9 cellular contexts compared by ENCODE assay signal in the genomic region with DNA sequence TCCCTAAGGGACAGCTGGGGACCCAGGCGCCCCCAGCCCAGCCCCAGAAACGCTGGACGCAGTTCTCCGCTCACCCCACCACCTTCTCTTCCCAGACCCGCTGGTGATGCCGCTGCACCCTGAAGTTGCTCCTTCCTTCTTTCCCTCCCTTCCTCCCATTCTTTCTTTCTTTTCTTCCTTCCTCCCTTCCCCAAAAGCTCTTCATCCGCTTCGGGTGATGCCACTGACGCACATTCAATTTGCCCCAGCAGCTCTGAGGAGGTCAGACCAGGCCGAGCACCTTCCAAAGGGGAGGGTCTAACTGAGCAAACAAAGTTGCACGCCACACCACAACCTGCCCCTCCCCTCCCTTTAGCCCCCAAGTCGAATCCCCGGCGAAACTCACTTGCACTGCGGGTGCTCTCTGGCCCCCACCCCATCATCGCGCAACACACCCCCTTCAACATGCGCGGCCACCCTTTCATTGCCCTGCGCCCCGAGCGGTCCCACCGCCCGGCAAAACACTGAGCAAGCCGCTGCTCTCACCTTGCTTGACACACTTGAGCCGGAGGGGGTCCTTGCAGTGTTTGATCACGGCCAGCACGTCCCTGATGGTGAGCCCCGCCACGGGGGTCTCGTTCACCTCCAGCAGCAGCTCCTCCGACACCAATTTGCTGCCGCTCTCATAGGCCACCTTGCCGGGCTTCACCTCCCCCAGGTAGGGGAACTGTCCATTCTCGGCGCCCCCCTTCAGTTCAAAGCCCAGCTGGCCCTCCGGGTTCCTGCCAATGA. TPM values are rescaled to one million over a fixed set of nuclear protein-coding genes. Genes with fewer than 3 reads are reported as not detected.
A peak's percentile ranks its signal among the peaks of the same experiment; 100 is the strongest.
DNase-seq lines count a peak whose midpoint lies in the region.
"Had no signal": no experiment of that assay in that cellular context is flagged by ENCODE, and none has a peak within 500 bp of the region (broad histone marks: within the 10 kb centered on the region; RNA-seq: fewer than 3 reads in every experiment).

No MANE protein-coding gene starts in this region.

- WGBS in adipose tissue, 3 donors, result 0 to 1% (median 1%) methylated on average over 36 to 37 of the region's 37 CpGs

- peak overlapping the region; percentile 19 for H3K27ac ChIP-seq in adipose tissue (ENCODE audit: low read depth, low read length)
- H3K27ac ChIP-seq: 22Rv1 had no signal

- DNase-seq in DMS 273 (lab: John Stamatoyannopoulos, UW; ENCODE audit: unreplicated experiment), result peak; percentile 78
- DNase-seq in DMS 273 treated with DMSO at 0.1 percent for 48 hours (lab: John Stamatoyannopoulos, UW), result no peak
- peak in 29 of 51 donors; percentile 8 to 75 (median 44) for DNase-seq in hypothalamus (lab: John Stamatoyannopoulos, UW)
- peak; percentile 38 for DNase-seq in putamen (ENCODE audit: low spot score)
- no peak for DNase-seq in NOMO-1 (lab: John Stamatoyannopoulos, UW; ENCODE audit: unreplicated experiment in 2 of 2)
- no peak for DNase-seq in mesenteric fat pad (ENCODE audit: low spot score)
- DNase-seq in CD1c-positive myeloid dendritic cell (ENCODE audit: extremely low spot score), result no peak

RNA-seq across cellular contexts. Expression of a gene that starts 0.8 kb away (rescaled TPM):
- 1 to 10 TPM in 2 of 3 donors, under 1 TPM in 1; 0.81 to 3.2 (median 2.2) TPM for polyA plus RNA-seq in adipose tissue
- total RNA-seq in mesenteric fat pad, result 9.7 TPM

Comparison
In these comparisons a context has a peak if more than half of its experiments do, and no peak if none do; other contexts are left out.
1. DNase-seq: peak in DMS 273 (single experiment), hypothalamus (29 of 51) and putamen (single experiment); none in DMS 273 treated with DMSO at 0.1 percent for 48 hours (single experiment), NOMO-1 (0 of 2), mesenteric fat pad (single experiment) and CD1c-positive myeloid dendritic cell (single experiment).